9 cellular contexts compared by ENCODE assay signal in genomic region chr4:12912896-12913418, GRCh38.
"Had no signal": no experiment of that assay in that cellular context is flagged by ENCODE, and none has a peak within 500 bp of the region (broad histone marks: within the 10 kb centered on the region; RNA-seq: fewer than 3 reads in every experiment).

No MANE protein-coding gene starts in this region.

- DNase-seq: GM23248, GOT3, H7, HFFc6, KBM-7 had no signal

- H3K36me3 ChIP-seq: HAP-1 had no signal

- H3K4me1 ChIP-seq: HAP-1 had no signal

- H3K27ac ChIP-seq: GM23248, HL-60 had no signal

- H3K4me3 ChIP-seq: GM23248, HAP-1 had no signal

- H3K9me3 ChIP-seq: HAP-1 had no signal

- H2AFZ ChIP-seq: GM23248 had no signal

- H3K9ac ChIP-seq: GM23248 had no signal

- ATAC-seq: HCT116 had no signal

- FAIRE-seq: HTR-8/SVneo had no signal
